ENCODE assay signal across 1 cellular context in the genomic region with DNA sequence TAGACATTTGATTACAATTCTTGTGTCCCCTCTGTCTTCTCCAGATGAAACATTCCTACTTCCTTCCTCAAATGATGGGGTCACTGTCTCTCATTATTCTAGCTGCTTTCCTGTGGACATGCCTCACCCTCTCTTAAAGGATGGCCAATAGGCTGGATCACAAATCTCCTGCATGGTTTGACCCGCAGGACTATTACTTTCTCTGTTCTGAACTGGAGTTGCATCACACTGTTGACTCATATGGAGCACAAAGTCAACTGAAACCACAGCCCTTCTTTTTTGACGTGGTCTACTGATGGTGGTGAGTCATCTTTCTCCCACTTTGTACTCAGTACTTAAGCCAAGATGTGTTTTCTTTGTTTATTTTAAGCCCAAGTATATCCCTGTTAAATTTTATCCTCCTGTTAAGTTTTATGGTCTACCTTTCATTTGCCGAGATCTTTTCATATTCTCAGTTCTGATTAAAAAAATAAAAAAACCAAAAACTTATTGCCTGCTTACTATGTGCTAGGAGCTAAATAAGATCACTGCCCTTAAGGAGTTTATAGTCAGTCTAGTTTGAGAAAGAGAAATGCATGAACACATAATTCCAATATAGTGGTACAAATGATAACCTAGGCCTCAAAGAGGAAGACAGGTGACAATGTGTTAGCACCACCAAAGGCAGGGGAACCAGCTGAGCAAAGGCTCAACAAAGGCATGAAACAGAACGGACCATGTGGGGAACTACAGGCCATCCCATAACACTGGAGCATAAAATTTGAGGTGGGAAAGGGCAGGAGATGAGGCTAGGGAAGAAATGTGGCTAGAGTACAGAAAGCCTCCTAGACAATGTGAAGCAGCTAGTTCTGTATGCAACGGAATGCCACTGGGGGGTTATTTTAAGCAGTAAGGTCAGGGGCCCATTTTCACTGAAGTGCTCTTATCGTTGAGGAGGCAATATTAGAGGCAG.
A peak's percentile ranks its signal among the peaks of the same experiment; 100 is the strongest.
TF ChIP-seq lines count a peak whose summit lies in the region.

No MANE protein-coding gene starts in this region.

TF ChIP-seq in HepG2, 621 proteins besides CTCF, POLR2A, EP300 and RAD21 (continued from another document and continues in another):
- TF ChIP-seq, protein P1, sequence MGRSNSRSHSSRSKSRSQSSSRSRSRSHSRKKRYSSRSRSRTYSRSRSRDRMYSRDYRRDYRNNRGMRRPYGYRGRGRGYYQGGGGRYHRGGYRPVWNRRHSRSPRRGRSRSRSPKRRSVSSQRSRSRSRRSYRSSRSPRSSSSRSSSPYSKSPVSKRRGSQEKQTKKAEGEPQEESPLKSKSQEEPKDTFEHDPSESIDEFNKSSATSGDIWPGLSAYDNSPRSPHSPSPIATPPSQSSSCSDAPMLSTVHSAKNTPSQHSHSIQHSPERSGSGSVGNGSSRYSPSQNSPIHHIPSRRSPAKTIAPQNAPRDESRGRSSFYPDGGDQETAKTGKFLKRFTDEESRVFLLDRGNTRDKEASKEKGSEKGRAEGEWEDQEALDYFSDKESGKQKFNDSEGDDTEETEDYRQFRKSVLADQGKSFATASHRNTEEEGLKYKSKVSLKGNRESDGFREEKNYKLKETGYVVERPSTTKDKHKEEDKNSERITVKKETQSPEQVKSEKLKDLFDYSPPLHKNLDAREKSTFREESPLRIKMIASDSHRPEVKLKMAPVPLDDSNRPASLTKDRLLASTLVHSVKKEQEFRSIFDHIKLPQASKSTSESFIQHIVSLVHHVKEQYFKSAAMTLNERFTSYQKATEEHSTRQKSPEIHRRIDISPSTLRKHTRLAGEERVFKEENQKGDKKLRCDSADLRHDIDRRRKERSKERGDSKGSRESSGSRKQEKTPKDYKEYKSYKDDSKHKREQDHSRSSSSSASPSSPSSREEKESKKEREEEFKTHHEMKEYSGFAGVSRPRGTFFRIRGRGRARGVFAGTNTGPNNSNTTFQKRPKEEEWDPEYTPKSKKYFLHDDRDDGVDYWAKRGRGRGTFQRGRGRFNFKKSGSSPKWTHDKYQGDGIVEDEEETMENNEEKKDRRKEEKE (IDR thresholded peaks at IDR 0.05), result no peak
- no peak for TF ChIP-seq NR3C1 (CRISPR knock-in tag; IDR thresholded peaks at IDR 0.05)
- no peak for TF ChIP-seq TOPORS (CRISPR knock-in tag; IDR thresholded peaks at IDR 0.05)
- peak; percentile 96 for TF ChIP-seq SMAD3 (CRISPR knock-in tag; IDR thresholded peaks at IDR 0.05)
- TF ChIP-seq, protein P2, sequence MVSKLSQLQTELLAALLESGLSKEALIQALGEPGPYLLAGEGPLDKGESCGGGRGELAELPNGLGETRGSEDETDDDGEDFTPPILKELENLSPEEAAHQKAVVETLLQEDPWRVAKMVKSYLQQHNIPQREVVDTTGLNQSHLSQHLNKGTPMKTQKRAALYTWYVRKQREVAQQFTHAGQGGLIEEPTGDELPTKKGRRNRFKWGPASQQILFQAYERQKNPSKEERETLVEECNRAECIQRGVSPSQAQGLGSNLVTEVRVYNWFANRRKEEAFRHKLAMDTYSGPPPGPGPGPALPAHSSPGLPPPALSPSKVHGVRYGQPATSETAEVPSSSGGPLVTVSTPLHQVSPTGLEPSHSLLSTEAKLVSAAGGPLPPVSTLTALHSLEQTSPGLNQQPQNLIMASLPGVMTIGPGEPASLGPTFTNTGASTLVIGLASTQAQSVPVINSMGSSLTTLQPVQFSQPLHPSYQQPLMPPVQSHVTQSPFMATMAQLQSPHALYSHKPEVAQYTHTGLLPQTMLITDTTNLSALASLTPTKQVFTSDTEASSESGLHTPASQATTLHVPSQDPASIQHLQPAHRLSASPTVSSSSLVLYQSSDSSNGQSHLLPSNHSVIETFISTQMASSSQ (IDR thresholded peaks at IDR 0.05; ENCODE audit: low read depth), result peak; percentile 77
- TF ChIP-seq, protein P2 (CRISPR knock-in tag; IDR thresholded peaks at IDR 0.05; ENCODE audit: borderline replicate concordance), result peak; percentile 90; the same call in 1 of the 2 replicates
- TF ChIP-seq ZFP82 (CRISPR knock-in tag; IDR thresholded peaks at IDR 0.05; ENCODE audit: borderline replicate concordance), result no peak
- peak; percentile 94; the same call in 1 of the 2 replicates for TF ChIP-seq ZNF512B (CRISPR knock-in tag; IDR thresholded peaks at IDR 0.05; ENCODE audit: borderline replicate concordance)
- no peak for TF ChIP-seq ZNF407 (CRISPR knock-in tag; IDR thresholded peaks at IDR 0.05; ENCODE audit: not compliant biosample characterization)
- TF ChIP-seq ZNF484 (CRISPR knock-in tag; IDR thresholded peaks at IDR 0.05; ENCODE audit: borderline replicate concordance, low read depth), result no peak
- TF ChIP-seq ZBTB14 (CRISPR knock-in tag; IDR thresholded peaks at IDR 0.05), result no peak
- TF ChIP-seq IKZF1 (IDR thresholded peaks at IDR 0.05), result no peak
- no peak for TF ChIP-seq TP53 (CRISPR knock-in tag; conservative IDR thresholded peaks at IDR 0.05)
- peak; percentile 79; the same call in 1 of the 2 replicates for TF ChIP-seq MYPOP (CRISPR knock-in tag; IDR thresholded peaks at IDR 0.05)
- TF ChIP-seq KAT8 (CRISPR knock-in tag; IDR thresholded peaks at IDR 0.05), result peak; percentile 92
- TF ChIP-seq ZEB1 (IDR thresholded peaks at IDR 0.05; ENCODE audit: insufficient replicate concordance, low read depth), result peak; percentile 32
- TF ChIP-seq SAP130 (CRISPR knock-in tag; IDR thresholded peaks at IDR 0.05; ENCODE audit: low read depth), result peak; percentile 95
- no peak for TF ChIP-seq NFYC (CRISPR knock-in tag; IDR thresholded peaks at IDR 0.05)
- no peak for TF ChIP-seq ARHGAP35 (CRISPR knock-in tag; IDR thresholded peaks at IDR 0.05; ENCODE audit: borderline replicate concordance)
- peak; percentile 71 for TF ChIP-seq MXD4 (CRISPR knock-in tag; IDR thresholded peaks at IDR 0.05)
- TF ChIP-seq, protein P3, sequence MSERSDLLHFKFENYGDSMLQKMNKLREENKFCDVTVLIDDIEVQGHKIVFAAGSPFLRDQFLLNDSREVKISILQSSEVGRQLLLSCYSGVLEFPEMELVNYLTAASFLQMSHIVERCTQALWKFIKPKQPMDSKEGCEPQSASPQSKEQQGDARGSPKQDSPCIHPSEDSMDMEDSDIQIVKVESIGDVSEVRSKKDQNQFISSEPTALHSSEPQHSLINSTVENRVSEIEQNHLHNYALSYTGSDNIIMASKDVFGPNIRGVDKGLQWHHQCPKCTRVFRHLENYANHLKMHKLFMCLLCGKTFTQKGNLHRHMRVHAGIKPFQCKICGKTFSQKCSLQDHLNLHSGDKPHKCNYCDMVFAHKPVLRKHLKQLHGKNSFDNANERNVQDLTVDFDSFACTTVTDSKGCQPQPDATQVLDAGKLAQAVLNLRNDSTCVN (CRISPR knock-in tag; IDR thresholded peaks at IDR 0.05; ENCODE audit: borderline replicate concordance), result no peak
- TF ChIP-seq EZH2 (conservative IDR thresholded peaks at IDR 0.05; ENCODE audit: low read depth, low read length), result no peak
